In genomic region chr4:86950835-86951525, GRCh38 we compare ENCODE assay signal across 25 cellular contexts. TPM values are rescaled to one million over a fixed set of nuclear protein-coding genes. Genes with fewer than 3 reads are reported as not detected.
DNase-seq lines count a peak whose midpoint lies in the region; ATAC-seq and TF ChIP-seq lines count a peak whose summit lies in the region.
"Had no signal": no experiment of that assay in that cellular context is flagged by ENCODE, and none has a peak within 500 bp of the region (broad histone marks: within the 10 kb centered on the region; RNA-seq: fewer than 3 reads in every experiment).

No MANE protein-coding gene starts in this region.

- H3K27me3 Mint-ChIP-seq in brain, result no peaks in the 10 kb centered on the region
- H3K27me3 Mint-ChIP-seq: activated CD4-positive, alpha-beta memory T cell treated with anti-CD3 and anti-CD28 coated beads, Interleukin-2, amount 10 ng/mL, durations not matched to agents 7 days and 5 days had no signal

- TF ChIP-seq CTCF in AG10803 (conservative IDR thresholded peaks at IDR 0.05; ENCODE audit: low read length) (no peak), brain (conservative IDR thresholded peaks at IDR 0.05) (no peak)

- H2BK5ac ChIP-seq in mesendoderm (ENCODE audit: low read length), result no peak overlapping the region

- H3K56ac ChIP-seq in mesendoderm (ENCODE audit: low read length), result no peak overlapping the region

- DNase-seq in AG10803 (ENCODE audit: low read depth) (peak; percentile 91), mesendoderm (no peak), Kasumi-1 (lab: John Stamatoyannopoulos, UW) (no peak), NK-92 (lab: John Stamatoyannopoulos, UW; ENCODE audit: unreplicated experiment) (no peak)
- DNase-seq: activated CD4-positive, alpha-beta memory T cell treated with anti-CD3 and anti-CD28 coated beads, Interleukin-2, amount 10 ng/mL, durations not matched to agents 7 days and 5 days; activated gamma-delta T cell; GOT3; left ventricle myocardium superior; mucosa of descending colon; NCI-H1694 treated with DMSO at 0.1 percent for 48 hours; NCI-H2171 treated with DMSO at 0.1 percent for 48 hours; stimulated activated CD4-positive, alpha-beta T cell treated with anti-CD3 and anti-CD28 coated beads, Interleukin-1b, Interleukin-23, amount 100 ng/mL, for 48 hours; tibial artery had no signal

- H3K4me3 ChIP-seq in AG10803 (ENCODE audit: low read length) (peak overlapping the region; percentile 16; the same call in 1 of the 2 replicates), HUES64 (ENCODE audit: low read length) (no peak overlapping the region), mesendoderm (ENCODE audit: low read length) (no peak overlapping the region)
- H3K4me3 ChIP-seq: breast epithelium, coronary artery, mucosa of descending colon, tibial artery had no signal

- H3K9ac ChIP-seq in HUES64 (ENCODE audit: low read depth, low read length) (peak overlapping the region; percentile 32), mesendoderm (ENCODE audit: low read length) (no peak overlapping the region)

- no peak overlapping the region for H3K4me2 ChIP-seq in mesendoderm (ENCODE audit: low read length)

- H3K36me3 ChIP-seq in HUES64 (ENCODE audit: insufficient read depth, low read length) (0 out of 2 replicates have a peak, but pooled peaks cover 8% of the 10 kb centered on the region), mesendoderm (ENCODE audit: control insufficient read depth, insufficient read depth, low read length) (no peaks in the 10 kb centered on the region)
- H3K36me3 ChIP-seq: breast epithelium had no signal

- H2BK15ac ChIP-seq in mesendoderm (replicated peaks; ENCODE audit: low read depth), result no peak overlapping the region

- peaks cover 5% of the 10 kb centered on the region for H3K79me1 ChIP-seq in mesendoderm (ENCODE audit: low read length)

- H3K4me1 Mint-ChIP-seq in brain, result peaks cover 27% of the 10 kb centered on the region

- H3K9me3 ChIP-seq in HUES64 (ENCODE audit: insufficient read depth, low read depth, low read length), result no peaks in the 10 kb centered on the region
- H3K9me3 ChIP-seq: breast epithelium, mucosa of descending colon, tibial artery had no signal

- H4K8ac ChIP-seq in mesendoderm (ENCODE audit: low read depth, low read length), result peak overlapping the region; percentile 39

- H3K4me1 ChIP-seq in HUES64 (ENCODE audit: insufficient read depth, low read length) (peaks cover 72% of the 10 kb centered on the region), mesendoderm (ENCODE audit: control insufficient read depth, low read depth, low read length) (peaks cover 19% of the 10 kb centered on the region)
- H3K4me1 ChIP-seq: breast epithelium had no signal

- H3K18ac ChIP-seq in mesendoderm (ENCODE audit: low read length), result no peak overlapping the region

- H3K9me3 Mint-ChIP-seq in brain, result no peaks in the 10 kb centered on the region
- H3K9me3 Mint-ChIP-seq: activated CD4-positive, alpha-beta memory T cell treated with anti-CD3 and anti-CD28 coated beads, Interleukin-2, amount 10 ng/mL, durations not matched to agents 7 days and 5 days; neural crest cell; stimulated activated effector memory CD8-positive, alpha-beta T cell treated with anti-CD3 and anti-CD28 coated beads, Interleukin-12 subunit alpha, Interleukin-12 subunit beta, amount 100 ng/mL, for 72 hours; T-helper 2 cell treated with Interferon-gamma antibody and Interleukin-4, amounts not matched to agents 5 μg/mL and 100 μg/mL, for 36 hours had no signal

- H3K4me3 Mint-ChIP-seq in brain, result peak overlapping the region in 3 of 5 experiments; percentile 3 to 59 (median 16)
- H3K4me3 Mint-ChIP-seq: activated CD4-positive, alpha-beta memory T cell treated with anti-CD3 and anti-CD28 coated beads, Interleukin-2, amount 10 ng/mL, durations not matched to agents 7 days and 5 days; neural crest cell; stimulated activated effector memory CD8-positive, alpha-beta T cell treated with anti-CD3 and anti-CD28 coated beads, Interleukin-12 subunit alpha, Interleukin-12 subunit beta, amount 100 ng/mL, for 72 hours; T-helper 2 cell treated with Interferon-gamma antibody and Interleukin-4, amounts not matched to agents 5 μg/mL and 100 μg/mL, for 36 hours had no signal

- H3K27me3 ChIP-seq in HUES64 (ENCODE audit: insufficient read depth, low read length), result no peaks in the 10 kb centered on the region
- H3K27me3 ChIP-seq in mesendoderm (ENCODE audit: insufficient read depth, low read length, poor library complexity), result no peaks in the 10 kb centered on the region
- H3K27me3 ChIP-seq: breast epithelium, tibial artery had no signal

- H3K23ac ChIP-seq in mesendoderm (ENCODE audit: low read length), result no peak overlapping the region

- H3K27ac ChIP-seq in HUES64 (ENCODE audit: low read depth, low read length) (peak overlapping the region; percentile 83), mesendoderm (ENCODE audit: low read depth, low read length) (no peak overlapping the region)
- H3K27ac ChIP-seq: breast epithelium, C4-2B, coronary artery, RWPE1, tibial artery had no signal

- H3K4ac ChIP-seq in mesendoderm (ENCODE audit: low read depth, low read length), result no peak overlapping the region

- WGBS in HUES64, result 51% methylated on average over 10 of the region's 10 CpGs
- no CpG with 5 or more reads among the region's 10 CpGs for WGBS in mesendoderm (ENCODE audit: extremely low coverage, insufficient coverage, low lambda C conversion rate)

- H3K36me3 Mint-ChIP-seq in brain, result no peaks in the 10 kb centered on the region

- no peak overlapping the region for H4K5ac ChIP-seq in mesendoderm (ENCODE audit: low read length)

- ATAC-seq in HG02938 (IDR thresholded peaks at IDR 0.05; ENCODE audit: unreplicated experiment), result no peak
- no peak for ATAC-seq in HG02885 (IDR thresholded peaks at IDR 0.05; ENCODE audit: poor library complexity, unreplicated experiment)
- ATAC-seq: left ventricle myocardium superior; mucosa of descending colon; SK-N-SH treated with all-trans-retinoic acid at 6 μM for 48 hours; stimulated activated effector memory CD8-positive, alpha-beta T cell treated with anti-CD3 and anti-CD28 coated beads, Interleukin-12 subunit alpha, Interleukin-12 subunit beta, amount 100 ng/mL, for 72 hours had no signal

- peaks cover 3% of the 10 kb centered on the region for H3K79me2 ChIP-seq in mesendoderm (ENCODE audit: control insufficient read depth, insufficient read depth, low read length)

- H2BK120ac ChIP-seq in mesendoderm (ENCODE audit: low read depth, low read length), result no peak overlapping the region

- peak overlapping the region in 2 of 5 experiments; percentile 11 to 57 for H3K27ac Mint-ChIP-seq in brain
- H3K27ac Mint-ChIP-seq: activated CD4-positive, alpha-beta memory T cell treated with anti-CD3 and anti-CD28 coated beads, Interleukin-2, amount 10 ng/mL, durations not matched to agents 7 days and 5 days; stimulated activated effector memory CD8-positive, alpha-beta T cell treated with anti-CD3 and anti-CD28 coated beads, Interleukin-12 subunit alpha, Interleukin-12 subunit beta, amount 100 ng/mL, for 72 hours; T-helper 2 cell treated with Interferon-gamma antibody and Interleukin-4, amounts not matched to agents 5 μg/mL and 100 μg/mL, for 36 hours had no signal

- no peak overlapping the region for H2AK5ac ChIP-seq in mesendoderm (ENCODE audit: low read length)

RNA-seq across cellular contexts. Expression of gene AFF1, which starts 16.2 kb away (rescaled TPM):
- polyA plus RNA-seq in HUES64 (2013, experiment 1 of 2), result 24.0 TPM
- 26.2 TPM for polyA plus RNA-seq in HUES64 (2013, experiment 2 of 2)
- 8.4 TPM for polyA plus RNA-seq in brain (ENCODE audit: insufficient read depth, low read depth, low replicate concordance)
- 39.7 TPM for polyA plus RNA-seq in mesendoderm (2013, experiment 1 of 2)
- 39.1 TPM for polyA plus RNA-seq in mesendoderm (2013, experiment 2 of 2)

RNA-seq across cellular contexts. Expression of gene C4orf36, which starts 58.8 kb away (rescaled TPM):
- polyA plus RNA-seq in HUES64 (2013, experiment 1 of 2), result 1.3 TPM
- polyA plus RNA-seq in HUES64 (2013, experiment 2 of 2), result 2.2 TPM
- polyA plus RNA-seq in brain (ENCODE audit: insufficient read depth, low read depth, low replicate concordance), result 1.0 TPM
- polyA plus RNA-seq in mesendoderm (2013, experiment 1 of 2), result 2.2 TPM
- 1.5 TPM for polyA plus RNA-seq in mesendoderm (2013, experiment 2 of 2)
